ENCODE assay signal across 8 cellular contexts in genomic region chr6:157989541-157990289, GRCh38. TPM values are rescaled to one million over a fixed set of nuclear protein-coding genes. Genes with fewer than 3 reads are reported as not detected.
DNase-seq lines count a peak whose midpoint lies in the region; TF ChIP-seq lines count a peak whose summit lies in the region.

No MANE protein-coding gene starts in this region.

- intact Hi-C loops in testis (cut with DNase I; ENCODE audit: low total_unique reads), result loop anchor here (10.0 kb wide), 1 partner anchor 75 kb away; no protein-coding TSS in a partner anchor

- no peaks in the 10 kb centered on the region for H3K36me3 ChIP-seq in testis (ENCODE audit: low read depth, missing control alignments)

- no peak for TF ChIP-seq POLR2A in testis (IDR thresholded peaks at IDR 0.05)

- DNase-seq in DMS79 (lab: John Stamatoyannopoulos, UW) (peak; percentile 94), NCI-H2029 treated with DMSO at 0.1 percent for 48 hours (lab: John Stamatoyannopoulos, UW) (peak; percentile 72), anterior cingulate cortex (lab: John Stamatoyannopoulos, UW) (peak in 39 of 58 donors; percentile 16 to 87 (median 43)), islet precursor cell (peak; percentile 73), testis (peak; percentile 78), KG1 (lab: John Stamatoyannopoulos, UW) (no peak), activated gamma-delta T cell (lab: John Stamatoyannopoulos, UW) (no peak)
- DNase-seq in effector CD4-positive, alpha-beta T cell, result no peak

- H3K9me3 ChIP-seq in testis, result no peaks in the 10 kb centered on the region

- TF ChIP-seq CTCF in testis (IDR thresholded peaks at IDR 0.05), result no peak

- H3K27ac ChIP-seq in testis, result no peak overlapping the region

- WGBS in testis, 2 donors, result 61 to 66% methylated on average over 11 to 20 of the region's 22 CpGs

- H3K27me3 ChIP-seq in testis, result no peaks in the 10 kb centered on the region

- H3K4me1 ChIP-seq in testis, result peaks cover 9% of the 10 kb centered on the region

- no peak overlapping the region for H3K4me3 ChIP-seq in testis

RNA-seq across cellular contexts. Expression of gene SYNJ2, which starts 8.1 kb away (rescaled TPM):
- total RNA-seq in testis, result 1 to 10 TPM; 5.8 to 7.6 TPM
- 17.7 TPM for polyA plus RNA-seq in testis (ENCODE audit: insufficient read depth, low read depth, low replicate concordance)

Comparison
In these comparisons a context has a peak if more than half of its experiments do, and no peak if none do; other contexts are left out.
1. DNase-seq: peak in DMS79 (single experiment), NCI-H2029 treated with DMSO at 0.1 percent for 48 hours (single experiment), anterior cingulate cortex (39 of 58), islet precursor cell (single experiment) and testis (single experiment); none in effector CD4-positive, alpha-beta T cell (single experiment), KG1 (single experiment) and activated gamma-delta T cell (single experiment).